Comparison of ENCODE assay signal across 8 cellular contexts in genomic region chr7:155298288-155298833, GRCh38. TPM values are rescaled to one million over a fixed set of nuclear protein-coding genes. Genes with fewer than 3 reads are reported as not detected.
DNase-seq lines count a peak whose midpoint lies in the region; ATAC-seq, FAIRE-seq and TF ChIP-seq lines count a peak whose summit lies in the region.

No MANE protein-coding gene starts in this region.

- H3K4me3 Mint-ChIP-seq in activated T-cell treated with anti-CD3 and anti-CD28 coated beads, Interleukin-2, amount 50 U/mL, for 72 hours = peak overlapping the region; percentile 92 to 96
- H3K4me3 Mint-ChIP-seq in astrocyte (ENCODE audit: unreplicated experiment) = peak overlapping the region; percentile 89

- peak overlapping the region; percentile 88 for H3K4me2 ChIP-seq in astrocyte (ENCODE audit: low read length)

- no peaks in the 10 kb centered on the region for H3K27me3 ChIP-seq in HUES6 (ENCODE audit: control insufficient read depth, insufficient read depth, low read length)
- no peaks in the 10 kb centered on the region for H3K27me3 ChIP-seq in astrocyte (ENCODE audit: insufficient read depth, low read length)
- no peaks in the 10 kb centered on the region for H3K27me3 ChIP-seq in thoracic aorta (replicated peaks; ENCODE audit: insufficient read depth)

- no peak for TF ChIP-seq CTCF in astrocyte (IDR thresholded peaks at IDR 0.05; ENCODE audit: insufficient read depth, low read depth, low read length)
- TF ChIP-seq CTCF in kidney (IDR thresholded peaks at IDR 0.05; ENCODE audit: borderline replicate concordance, extremely low read depth, insufficient read depth) = no peak
- no peak for TF ChIP-seq CTCF in thoracic aorta (IDR thresholded peaks at IDR 0.05)

- H3K27ac ChIP-seq in HUES6 (ENCODE audit: low read depth, low read length) (peak overlapping the region; percentile 74; the same call in 1 of the 2 replicates), astrocyte (ENCODE audit: low read depth, low read length) (peak overlapping the region; percentile 80), kidney (ENCODE audit: low read depth in 2 of 2, low read length in 2 of 2) (peak overlapping the region; percentile 81 to 89), thoracic aorta (peak overlapping the region; percentile 66 to 91)

- H3K27ac Mint-ChIP-seq in activated T-cell treated with anti-CD3 and anti-CD28 coated beads, Interleukin-2, amount 50 U/mL, for 72 hours = peak overlapping the region; percentile 96
- no peak overlapping the region for H3K27ac Mint-ChIP-seq in astrocyte (ENCODE audit: unreplicated experiment)

- no peak for ATAC-seq in activated T-cell treated with anti-CD3 and anti-CD28 coated beads, Interleukin-2, amount 50 U/mL, for 72 hours (replicated peaks in 1 of 2)
- ATAC-seq in thoracic aorta (ENCODE audit: insufficient number of reproducible peaks, low FRiP score, low read depth) = no peak

- H3K9ac ChIP-seq in HUES6 (ENCODE audit: low read length) = peak overlapping the region; percentile 72
- H3K9ac ChIP-seq in astrocyte (ENCODE audit: low read length) = peak overlapping the region; percentile 92
- peak overlapping the region; percentile 30 to 48 for H3K9ac ChIP-seq in kidney (ENCODE audit: low read length in 2 of 2)

- H3K79me2 ChIP-seq in astrocyte (ENCODE audit: insufficient read depth, low read length) = peaks cover 52% of the 10 kb centered on the region

- H3K4me1 ChIP-seq in HUES6 (ENCODE audit: control insufficient read depth, insufficient read depth, low read length) = peaks cover 18% of the 10 kb centered on the region
- peaks cover 27% of the 10 kb centered on the region for H3K4me1 ChIP-seq in astrocyte (ENCODE audit: insufficient read depth, low read length)
- peaks cover 5 to 17% of the 10 kb centered on the region in 2 donors for H3K4me1 ChIP-seq in kidney (ENCODE audit: control insufficient read depth in 1 of 2, insufficient read depth in 1 of 2, low read depth in 1 of 2, low read length in 2 of 2)
- peaks cover 16 to 28% of the 10 kb centered on the region in 2 donors for H3K4me1 ChIP-seq in thoracic aorta (ENCODE audit: control insufficient read depth in 1 of 2, low read depth in 2 of 2)

- intact Hi-C loops in kidney (cut with DNase I) = no loop called here

- H3K4me3 ChIP-seq in HUES6 (ENCODE audit: low read depth, low read length) (peak overlapping the region; percentile 74), astrocyte (ENCODE audit: insufficient read depth, low read depth, low read length) (peak overlapping the region; percentile 77), kidney (ENCODE audit: low read length in 2 of 2) (peak overlapping the region; percentile 59 to 75), thoracic aorta (peak overlapping the region; percentile 97)

- H3K9me3 ChIP-seq in HUES6 (ENCODE audit: control insufficient read depth, insufficient read depth, low read depth, low read length) (peaks cover 5% of the 10 kb centered on the region; the same call in 1 of the 2 replicates), astrocyte (ENCODE audit: insufficient read depth, low read depth, low read length) (no peaks in the 10 kb centered on the region), kidney (ENCODE audit: control insufficient read depth in 1 of 2, low read length in 2 of 2) (no peaks in the 10 kb centered on the region), thoracic aorta (no peaks in the 10 kb centered on the region)

- H3K27me3 Mint-ChIP-seq in activated T-cell treated with anti-CD3 and anti-CD28 coated beads, Interleukin-2, amount 50 U/mL, for 72 hours (ENCODE audit: low read depth) = no peaks in the 10 kb centered on the region
- no peaks in the 10 kb centered on the region for H3K27me3 Mint-ChIP-seq in astrocyte (ENCODE audit: low read depth, unreplicated experiment)

- FAIRE-seq in astrocyte (lab: Jason Lieb, UNC) = no peak
- no peak for FAIRE-seq in kidney (lab: Jason Lieb, UNC)

- H3K4me1 Mint-ChIP-seq in activated T-cell treated with anti-CD3 and anti-CD28 coated beads, Interleukin-2, amount 50 U/mL, for 72 hours (ENCODE audit: low read depth) = peaks cover 44% of the 10 kb centered on the region
- H3K4me1 Mint-ChIP-seq in astrocyte (ENCODE audit: low read depth, unreplicated experiment) = peaks cover 22% of the 10 kb centered on the region

- H4K20me1 ChIP-seq in astrocyte (ENCODE audit: insufficient read depth, low read length) = peaks cover 50% of the 10 kb centered on the region

- peak; percentile 22 to 31 for DNase-seq in activated T-cell treated with anti-CD3 and anti-CD28 coated beads, Interleukin-2, amount 50 U/mL, for 72 hours
- DNase-seq in activated T-cell treated with anti-CD3 and anti-CD28 coated beads, Interleukin-2, amount 50 U/mL, for 1 hour = no peak
- no peak for DNase-seq in astrocyte (ENCODE audit: low read depth)
- no peak for DNase-seq in kidney
- no peak for DNase-seq in thoracic aorta (ENCODE audit: low spot score)
- no peak for DNase-seq in DMS 273 treated with DMSO at 0.1 percent for 48 hours (lab: John Stamatoyannopoulos, UW)
- DNase-seq in dedifferentiated amniotic fluid mesenchymal stem cell (ENCODE audit: extremely low spot score) = no peak

- H3K36me3 ChIP-seq in HUES6 (ENCODE audit: control insufficient read depth, insufficient read depth, low read length) = peaks cover 39% of the 10 kb centered on the region
- peaks cover 19% of the 10 kb centered on the region for H3K36me3 ChIP-seq in astrocyte (ENCODE audit: insufficient read depth, low read length)
- peaks cover 3 to 4% of the 10 kb centered on the region in 2 donors for H3K36me3 ChIP-seq in kidney (ENCODE audit: control insufficient read depth in 1 of 2, insufficient read depth in 2 of 2, low read length in 2 of 2)
- no peaks in the 10 kb centered on the region for H3K36me3 ChIP-seq in thoracic aorta

- H3K9me3 Mint-ChIP-seq in activated T-cell treated with anti-CD3 and anti-CD28 coated beads, Interleukin-2, amount 50 U/mL, for 72 hours = no peaks in the 10 kb centered on the region
- H3K9me3 Mint-ChIP-seq in astrocyte (ENCODE audit: unreplicated experiment) = no peaks in the 10 kb centered on the region

- no peak overlapping the region for H2AFZ ChIP-seq in astrocyte (ENCODE audit: low read depth, low read length)

- peaks cover 11 to 12% of the 10 kb centered on the region in 2 donors for H3K36me3 Mint-ChIP-seq in activated T-cell treated with anti-CD3 and anti-CD28 coated beads, Interleukin-2, amount 50 U/mL, for 72 hours (ENCODE audit: insufficient read depth in 2 of 2)
- peaks cover 4% of the 10 kb centered on the region for H3K36me3 Mint-ChIP-seq in astrocyte (ENCODE audit: low read depth, unreplicated experiment)

RNA-seq across cellular contexts. Expression of gene INSIG1, which starts 0.7 kb away (rescaled TPM):
- 10 to 100 TPM; 36.5 to 46.6 TPM for total RNA-seq in activated T-cell treated with anti-CD3 and anti-CD28 coated beads, Interleukin-2, amount 50 U/mL, for 72 hours
- total RNA-seq in astrocyte = 37.7 and 55.7 TPM in 2 replicates
- total RNA-seq in kidney = 24.6 TPM
- 25.7 TPM for polyA plus RNA-seq in kidney (ENCODE audit: insufficient read depth, low read depth, low replicate concordance)
- 10 to 100 TPM; 42.9 to 83.2 TPM for total RNA-seq in thoracic aorta

Comparison
In these comparisons a context has a peak if more than half of its experiments do, and no peak if none do; other contexts are left out.
1. DNase-seq: peak in activated T-cell treated with anti-CD3 and anti-CD28 coated beads, Interleukin-2, amount 50 U/mL, for 72 hours (2 of 2); none in activated T-cell treated with anti-CD3 and anti-CD28 coated beads, Interleukin-2, amount 50 U/mL, for 1 hour (single experiment), astrocyte (single experiment), kidney (single experiment), thoracic aorta (single experiment), DMS 273 treated with DMSO at 0.1 percent for 48 hours (single experiment) and dedifferentiated amniotic fluid mesenchymal stem cell (single experiment).
2. H3K9ac ChIP-seq: peak in every context shown above with its lines; median percentile 92 in astrocyte; 72 in HUES6; 39 in kidney.
3. Peak in every context shown above with its lines, with median percentiles within 50 percentile points of each other: H3K27ac ChIP-seq and H3K4me3 ChIP-seq.